In the genomic region with DNA sequence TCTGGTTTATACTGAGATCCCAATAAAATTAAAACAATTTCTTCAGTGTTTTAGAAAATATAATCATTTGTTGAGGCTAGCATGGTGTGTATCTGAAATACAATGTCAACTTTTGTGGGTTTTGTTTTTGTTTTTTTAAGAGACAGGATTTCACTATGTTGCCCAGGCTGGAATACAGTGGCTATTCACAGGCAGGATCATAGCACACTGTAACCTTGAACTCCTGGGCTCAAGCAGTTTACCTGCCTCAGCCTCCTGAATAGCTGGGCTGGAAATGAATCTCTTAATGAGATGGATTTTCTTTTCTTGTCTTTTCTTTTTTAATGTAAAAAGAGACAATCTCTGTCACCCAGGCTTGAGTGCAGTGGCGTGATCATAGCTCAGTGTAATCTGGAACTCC, we compare ENCODE assay signal across 19 cellular contexts.
"Had no signal": no experiment of that assay in that cellular context is flagged by ENCODE, and none has a peak within 500 bp of the region (broad histone marks: within the 10 kb centered on the region; RNA-seq: fewer than 3 reads in every experiment).

No MANE protein-coding gene starts in this region.

- H3K4me3 Mint-ChIP-seq: activated CD4-positive, alpha-beta T cell treated with anti-CD3 and anti-CD28 coated beads for 36 hours; activated naive CD8-positive, alpha-beta T cell; dendritic cell treated with granulocyte-macrophage colony-stimulating factor and Interleukin-4, amounts not matched to agents 40 ng/mL and 50 ng/mL, for 4 days; natural killer cell treated with Interleukin-12 subunit alpha and Interleukin-12 subunit beta and Interleukin-15 and Interleukin-18, amount 100 ng/mL, for 72 hours; stimulated activated effector memory CD8-positive, alpha-beta T cell treated with anti-CD3 and anti-CD28 coated beads, Interleukin-12 subunit alpha, Interleukin-12 subunit beta, amount 100 ng/mL, for 72 hours had no signal

- H2AFZ ChIP-seq: hepatocyte had no signal

- H3K27ac Mint-ChIP-seq: dendritic cell treated with granulocyte-macrophage colony-stimulating factor and Interleukin-4, amounts not matched to agents 40 ng/mL and 50 ng/mL, for 4 days; natural killer cell treated with Interleukin-12 subunit alpha and Interleukin-12 subunit beta and Interleukin-15 and Interleukin-18, amount 100 ng/mL, for 72 hours; stimulated activated effector memory CD8-positive, alpha-beta T cell treated with anti-CD3 and anti-CD28 coated beads, Interleukin-12 subunit alpha, Interleukin-12 subunit beta, amount 100 ng/mL, for 72 hours had no signal

- DNase-seq: activated CD4-positive, alpha-beta T cell treated with anti-CD3 and anti-CD28 coated beads for 36 hours; activated CD4-positive, alpha-beta T cell treated with anti-CD3 and anti-CD28 coated beads, Interleukin-2, amount 50 U/mL, for 48 hours; effector CD8-positive, alpha-beta T cell; left colon; lower lobe of right lung; pancreas; stimulated activated CD4-positive, alpha-beta T cell treated with anti-CD3 and anti-CD28 coated beads, Interleukin-4, amount 100 ng/mL, for 24 hours; stomach; T-helper 2 cell; trophoblast cell; WERI-Rb-1 had no signal

- ATAC-seq: activated CD4-positive, alpha-beta T cell treated with anti-CD3 and anti-CD28 coated beads for 36 hours; left colon; lower lobe of right lung; natural killer cell treated with Interleukin-12 subunit alpha and Interleukin-12 subunit beta and Interleukin-15 and Interleukin-18, amount 100 ng/mL, for 72 hours; sciatic nerve; stimulated activated effector memory CD8-positive, alpha-beta T cell treated with anti-CD3 and anti-CD28 coated beads, Interleukin-12 subunit alpha, Interleukin-12 subunit beta, amount 100 ng/mL, for 72 hours had no signal

- H3K27me3 Mint-ChIP-seq: activated CD4-positive, alpha-beta T cell treated with anti-CD3 and anti-CD28 coated beads for 36 hours; activated naive CD8-positive, alpha-beta T cell; dendritic cell treated with granulocyte-macrophage colony-stimulating factor and Interleukin-4, amounts not matched to agents 40 ng/mL and 50 ng/mL, for 4 days; natural killer cell treated with Interleukin-12 subunit alpha and Interleukin-12 subunit beta and Interleukin-15 and Interleukin-18, amount 100 ng/mL, for 72 hours had no signal

- H3K9me3 ChIP-seq: lower lobe of right lung, neutrophil, pancreas, stomach had no signal

- H3K4me2 ChIP-seq: hepatocyte had no signal

- H3K4me3 ChIP-seq: cardiac muscle cell, hepatocyte, lower lobe of right lung, pancreas, stomach had no signal

- H3K27ac ChIP-seq: cardiac muscle cell, hepatocyte, lower lobe of right lung, pancreas, stomach, WERI-Rb-1 had no signal

- H3K9me3 Mint-ChIP-seq: dendritic cell treated with granulocyte-macrophage colony-stimulating factor and Interleukin-4, amounts not matched to agents 40 ng/mL and 50 ng/mL, for 4 days; natural killer cell treated with Interleukin-12 subunit alpha and Interleukin-12 subunit beta and Interleukin-15 and Interleukin-18, amount 100 ng/mL, for 72 hours; stimulated activated effector memory CD8-positive, alpha-beta T cell treated with anti-CD3 and anti-CD28 coated beads, Interleukin-12 subunit alpha, Interleukin-12 subunit beta, amount 100 ng/mL, for 72 hours had no signal

- H3K27me3 ChIP-seq: cardiac muscle cell, hepatocyte, neutrophil, pancreas, stomach had no signal
